Comparison of ENCODE assay signal across 7 cellular contexts in the genomic region with DNA sequence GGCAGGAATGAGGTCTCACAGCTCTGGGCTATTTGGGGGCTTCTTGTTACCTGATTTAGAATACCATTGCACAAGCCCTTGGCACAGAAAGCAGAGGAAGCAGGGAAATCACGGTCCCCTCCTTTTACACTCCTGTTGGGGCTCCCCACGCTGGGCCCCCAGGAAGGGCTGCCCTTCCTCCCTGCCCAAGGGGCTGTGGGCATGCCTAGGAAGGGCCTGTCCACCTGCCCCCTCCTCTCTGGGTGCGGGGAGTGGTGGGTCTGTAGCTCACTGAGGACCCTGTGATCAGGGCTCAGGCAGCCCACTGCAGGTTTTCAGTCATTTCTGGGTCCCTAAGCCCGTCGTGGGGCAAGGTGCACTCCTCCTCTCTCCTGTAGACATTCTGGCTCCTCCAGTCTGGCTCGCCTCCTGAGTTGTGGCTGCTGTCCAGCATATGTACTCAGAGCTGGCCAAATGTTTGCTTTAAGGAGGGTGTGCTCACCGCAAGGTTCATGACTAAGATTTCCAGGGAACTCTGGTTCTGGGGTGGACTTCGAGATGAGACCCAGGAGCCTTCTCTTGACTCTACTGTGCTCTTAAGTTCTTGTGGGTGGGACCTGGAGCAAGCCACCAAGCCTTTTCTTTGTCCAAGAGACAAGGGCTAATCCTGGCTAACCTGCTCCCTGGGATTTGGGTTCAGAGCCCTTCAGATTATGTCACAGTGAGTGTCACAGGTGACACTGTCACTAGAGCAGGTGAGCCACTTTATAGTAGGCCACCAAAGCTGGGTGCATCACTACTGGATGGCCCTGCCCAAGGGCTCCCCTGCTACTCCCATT. TPM values are rescaled to one million over a fixed set of nuclear protein-coding genes. Genes with fewer than 3 reads are reported as not detected.
A peak's percentile ranks its signal among the peaks of the same experiment; 100 is the strongest.
DNase-seq lines count a peak whose midpoint lies in the region; ATAC-seq and TF ChIP-seq lines count a peak whose summit lies in the region.

No MANE protein-coding gene starts in this region.

- H3K27ac Mint-ChIP-seq in HFFc6 = peak overlapping the region; percentile 31
- peak overlapping the region; percentile 75 for H3K27ac Mint-ChIP-seq in activated naive CD8-positive, alpha-beta T cell treated with anti-CD3 and anti-CD28 coated beads, Interleukin-2, amount 10 ng/mL, durations not matched to agents 7 days and 5 days
- H3K27ac Mint-ChIP-seq in activated naive CD4-positive, alpha-beta T cell treated with anti-CD3 and anti-CD28 coated beads, Interleukin-2, amount 50 U/mL, for 72 hours = peak overlapping the region in 1 of 2 donors; percentile 86

- peaks cover 70% of the 10 kb centered on the region for H3K4me1 Mint-ChIP-seq in HFFc6 (ENCODE audit: low read depth)
- peaks cover 49% of the 10 kb centered on the region for H3K4me1 Mint-ChIP-seq in activated naive CD8-positive, alpha-beta T cell treated with anti-CD3 and anti-CD28 coated beads, Interleukin-2, amount 10 ng/mL, durations not matched to agents 7 days and 5 days

- peaks cover 2% of the 10 kb centered on the region for H3K27me3 Mint-ChIP-seq in HFFc6 (ENCODE audit: insufficient read depth)
- no peaks in the 10 kb centered on the region for H3K27me3 Mint-ChIP-seq in activated naive CD8-positive, alpha-beta T cell treated with anti-CD3 and anti-CD28 coated beads, Interleukin-2, amount 10 ng/mL, durations not matched to agents 7 days and 5 days

- ATAC-seq in activated naive CD8-positive, alpha-beta T cell treated with anti-CD3 and anti-CD28 coated beads, Interleukin-2, amount 10 ng/mL, durations not matched to agents 7 days and 5 days (ENCODE audit: low read depth) = no peak
- ATAC-seq in HG03354 (IDR thresholded peaks at IDR 0.05; ENCODE audit: poor library complexity, severe bottlenecking, unreplicated experiment) (no peak), HG03175 (IDR thresholded peaks at IDR 0.05; ENCODE audit: unreplicated experiment) (no peak)
- no peak for ATAC-seq in activated naive CD4-positive, alpha-beta T cell treated with anti-CD3 and anti-CD28 coated beads, Interleukin-2, amount 50 U/mL, for 72 hours

- POLR2A ChIA-PET in activated naive CD8-positive, alpha-beta T cell treated with anti-CD3 and anti-CD28 coated beads, Interleukin-2, amount 10 ng/mL, durations not matched to agents 7 days and 5 days (lab: Charles Lee) = interaction anchor here (4.3 kb wide), 1 partner anchor 43 kb away, joined by 13 read pairs; no protein-coding TSS in a partner anchor

- peak; percentile 86 for DNase-seq in HFFc6
- no peak for DNase-seq in activated naive CD8-positive, alpha-beta T cell treated with anti-CD3 and anti-CD28 coated beads, Interleukin-2, amount 10 ng/mL, durations not matched to agents 7 days and 5 days
- DNase-seq in hepatic stellate cell (ENCODE audit: low spot score) = peak; percentile 87
- DNase-seq in superior temporal gyrus (ENCODE audit: extremely low spot score) = peak; percentile 50
- no peak for DNase-seq in activated naive CD4-positive, alpha-beta T cell treated with anti-CD3 and anti-CD28 coated beads, Interleukin-2, amount 50 U/mL, for 72 hours (ENCODE audit: low spot score in 2 of 2)

- H3K36me3 Mint-ChIP-seq in HFFc6 (ENCODE audit: low read depth) = peaks cover 35% of the 10 kb centered on the region
- peaks cover 14% of the 10 kb centered on the region for H3K36me3 Mint-ChIP-seq in activated naive CD8-positive, alpha-beta T cell treated with anti-CD3 and anti-CD28 coated beads, Interleukin-2, amount 10 ng/mL, durations not matched to agents 7 days and 5 days
- peaks cover 9 to 11% of the 10 kb centered on the region in 2 donors for H3K36me3 Mint-ChIP-seq in activated naive CD4-positive, alpha-beta T cell treated with anti-CD3 and anti-CD28 coated beads, Interleukin-2, amount 50 U/mL, for 72 hours

- TF ChIP-seq CTCF in HFFc6 (IDR thresholded peaks at IDR 0.05) = no peak

- H3K9me3 Mint-ChIP-seq in HFFc6 = no peaks in the 10 kb centered on the region
- no peaks in the 10 kb centered on the region for H3K9me3 Mint-ChIP-seq in activated naive CD8-positive, alpha-beta T cell treated with anti-CD3 and anti-CD28 coated beads, Interleukin-2, amount 10 ng/mL, durations not matched to agents 7 days and 5 days
- no peaks in the 10 kb centered on the region for H3K9me3 Mint-ChIP-seq in activated naive CD4-positive, alpha-beta T cell treated with anti-CD3 and anti-CD28 coated beads, Interleukin-2, amount 50 U/mL, for 72 hours

- H3K4me3 Mint-ChIP-seq in HFFc6 = peak overlapping the region; percentile 45
- H3K4me3 Mint-ChIP-seq in activated naive CD8-positive, alpha-beta T cell treated with anti-CD3 and anti-CD28 coated beads, Interleukin-2, amount 10 ng/mL, durations not matched to agents 7 days and 5 days = no peak overlapping the region

RNA-seq across cellular contexts. Expression of a gene that starts 56.0 kb away (rescaled TPM):
- total RNA-seq in HFFc6 (2021; fragmentation: NEBNext Ultra II Directional; extraction: Animal tissue kit (Norgen Biotek cat#: 25700)) = not detected
- total RNA-seq in activated naive CD8-positive, alpha-beta T cell treated with anti-CD3 and anti-CD28 coated beads, Interleukin-2, amount 10 ng/mL, durations not matched to agents 7 days and 5 days = not detected
- total RNA-seq in activated naive CD4-positive, alpha-beta T cell treated with anti-CD3 and anti-CD28 coated beads, Interleukin-2, amount 50 U/mL, for 72 hours = under 1 TPM in 1 of 2 donors, not detected in 1; 0.16 TPM

Comparison
In these comparisons a context has a peak if more than half of its experiments do, and no peak if none do; other contexts are left out.
1. DNase-seq: peak in HFFc6 (single experiment), hepatic stellate cell (single experiment) and superior temporal gyrus (single experiment); none in activated naive CD8-positive, alpha-beta T cell treated with anti-CD3 and anti-CD28 coated beads, Interleukin-2, amount 10 ng/mL, durations not matched to agents 7 days and 5 days (single experiment) and activated naive CD4-positive, alpha-beta T cell treated with anti-CD3 and anti-CD28 coated beads, Interleukin-2, amount 50 U/mL, for 72 hours (0 of 2).